17 cellular contexts compared by ENCODE assay signal in the genomic region with DNA sequence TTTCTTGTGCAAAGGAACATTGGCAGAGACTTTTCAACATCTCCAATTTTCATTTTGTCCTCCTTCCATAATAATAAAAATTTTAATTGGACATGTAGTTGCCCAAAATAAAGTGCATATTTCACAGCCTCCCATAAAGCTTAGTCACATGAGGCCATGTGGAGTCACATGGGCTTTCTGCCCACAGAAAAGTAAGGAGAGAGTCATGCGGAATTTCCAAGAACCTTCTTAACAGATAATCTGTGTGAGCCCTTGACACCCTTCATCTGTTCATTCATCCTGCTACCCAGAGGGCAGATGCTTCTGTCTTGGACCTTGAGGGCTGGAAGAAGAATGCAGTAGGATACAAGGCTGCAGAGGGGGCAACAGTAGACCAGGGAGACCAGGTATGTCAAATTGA.
"Had no signal": no experiment of that assay in that cellular context is flagged by ENCODE, and none has a peak within 500 bp of the region (broad histone marks: within the 10 kb centered on the region; RNA-seq: fewer than 3 reads in every experiment).

No MANE protein-coding gene starts in this region.

- H3K27ac ChIP-seq: esophagus muscularis mucosa, heart left ventricle, neutrophil, psoas muscle, spleen, stomach, thoracic aorta, transverse colon had no signal

- H3K4me1 ChIP-seq: esophagus muscularis mucosa, heart left ventricle, psoas muscle, spleen, stomach, transverse colon had no signal

- H3K4me3 ChIP-seq: esophagus muscularis mucosa, heart left ventricle, psoas muscle, spleen, stomach, thoracic aorta, transverse colon had no signal

- ATAC-seq: heart left ventricle; naive thymus-derived CD4-positive, alpha-beta T cell; psoas muscle; sciatic nerve had no signal

- H3K36me3 ChIP-seq: esophagus muscularis mucosa, heart left ventricle, neutrophil, spleen, stomach, thoracic aorta, transverse colon had no signal

- H3K9me3 ChIP-seq: esophagus muscularis mucosa, neutrophil, psoas muscle, thoracic aorta, transverse colon had no signal

- H3K27me3 ChIP-seq: esophagus muscularis mucosa, heart left ventricle, spleen, stomach, transverse colon had no signal

- DNase-seq: effector memory CD4-positive, alpha-beta T cell; heart left ventricle; hippocampal formation; naive thymus-derived CD4-positive, alpha-beta T cell; nephron progenitor cell; psoas muscle; retina; spleen; stimulated activated CD4-positive, alpha-beta T cell treated with anti-CD3 and anti-CD28 coated beads, Interleukin-2, amount 100 ng/mL, for 24 hours; stimulated activated naive CD4-positive, alpha-beta T cell; stomach; substantia nigra; transverse colon had no signal
